10 cellular contexts compared by ENCODE assay signal in the genomic region with DNA sequence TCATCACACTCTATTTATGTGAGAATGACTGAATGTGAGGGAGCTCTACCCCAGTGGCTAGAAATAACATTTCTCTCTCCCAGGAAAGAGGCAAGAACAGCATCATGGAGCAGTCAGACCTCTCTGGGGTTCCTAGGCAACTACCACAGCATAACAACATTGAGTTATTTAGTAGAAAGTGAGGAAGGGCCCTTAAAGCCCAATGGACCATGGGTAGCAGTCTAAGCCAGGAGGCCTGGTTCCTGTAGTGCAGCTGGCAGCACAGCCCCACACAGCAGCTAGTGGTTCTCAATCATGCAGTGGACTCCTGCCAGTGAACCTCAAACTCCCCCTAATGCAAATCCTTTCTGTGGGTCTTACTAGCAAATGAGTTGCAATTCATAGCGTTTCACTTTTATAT. TPM values are rescaled to one million over a fixed set of nuclear protein-coding genes. Genes with fewer than 3 reads are reported as not detected.
DNase-seq lines count a peak whose midpoint lies in the region; ATAC-seq lines count a peak whose summit lies in the region.
"Had no signal": no experiment of that assay in that cellular context is flagged by ENCODE, and none has a peak within 500 bp of the region (broad histone marks: within the 10 kb centered on the region; RNA-seq: fewer than 3 reads in every experiment).

No MANE protein-coding gene starts in this region.

- peaks cover 0 to 2% (median 0%) of the 10 kb centered on the region in 8 donors for H3K9me3 Mint-ChIP-seq in CD4-positive, alpha-beta memory T cell
- H3K9me3 Mint-ChIP-seq in naive thymus-derived CD4-positive, alpha-beta T cell = peaks cover 0 to 2% (median 0%) of the 10 kb centered on the region in 11 donors

- POLR2A ChIA-PET in CD4-positive, alpha-beta memory T cell (lab: Charles Lee; ENCODE audit: partially characterized antibody) = interaction anchor here (0.7 to 4.9 kb wide), 6 partner anchors 13 to 252 kb away, joined by 3 to 64 read pairs (median 7); a partner anchor contains a TSS
- POLR2A ChIA-PET in naive thymus-derived CD4-positive, alpha-beta T cell (lab: Charles Lee) = interaction anchor here (0.6 to 2.6 kb wide), 12 partner anchors 9 to 252 kb away, joined by 3 to 10 read pairs (median 6); no protein-coding TSS in a partner anchor

- H3K9me3 ChIP-seq in CD4-positive, alpha-beta memory T cell (ENCODE audit: control insufficient read depth in 1 of 2, low read length in 2 of 2) = no peaks in the 10 kb centered on the region
- no peaks in the 10 kb centered on the region for H3K9me3 ChIP-seq in naive thymus-derived CD4-positive, alpha-beta T cell (ENCODE audit: control insufficient read depth in 2 of 3, low read length in 3 of 3)

- H3K27me3 ChIP-seq in CD4-positive, alpha-beta memory T cell (ENCODE audit: insufficient read depth, low read length) = no peaks in the 10 kb centered on the region
- no peaks in the 10 kb centered on the region for H3K27me3 ChIP-seq in naive thymus-derived CD4-positive, alpha-beta T cell (ENCODE audit: control insufficient read depth in 2 of 2, insufficient read depth in 2 of 2, low read length in 2 of 2)

- peak; percentile 32 to 63 (median 54) for DNase-seq in CD4-positive, alpha-beta memory T cell
- peak; percentile 40 for DNase-seq in activated T-cell treated with anti-CD3 and anti-CD28 coated beads, Interleukin-2, amount 50 U/mL, for 1 hour
- DNase-seq in naive thymus-derived CD4-positive, alpha-beta T cell = peak in 8 of 9 donors; percentile 30 to 68 (median 52)
- DNase-seq in NCI-H69 (lab: John Stamatoyannopoulos, UW) (no peak), H4 (ENCODE audit: low spot score) (no peak), NCI-H146 treated with DMSO at 0.1 percent for 48 hours (lab: John Stamatoyannopoulos, UW; ENCODE audit: unreplicated experiment) (no peak)
- DNase-seq: DMS 273 treated with DMSO at 0.1 percent for 48 hours, GOT3 had no signal

- intact Hi-C loops in CD4-positive, alpha-beta memory T cell (cut with micrococcal nuclease) = loop anchor here (5.0 kb wide), 2 partner anchors 44 to 104 kb away; no protein-coding TSS in a partner anchor
- intact Hi-C loops in naive thymus-derived CD4-positive, alpha-beta T cell (cut with micrococcal nuclease) = loop anchor here (1.0 to 5.0 kb wide), 9 partner anchors 22 to 479 kb away; a partner anchor contains a TSS

- ATAC-seq in HG02981 (IDR thresholded peaks at IDR 0.05; ENCODE audit: unreplicated experiment) (peak; percentile 78), GM21515 (IDR thresholded peaks at IDR 0.05; ENCODE audit: unreplicated experiment) (no peak)
- ATAC-seq in naive thymus-derived CD4-positive, alpha-beta T cell = peak; percentile 88

- CTCF ChIA-PET in CD4-positive, alpha-beta memory T cell (lab: Charles Lee; ENCODE audit: partially characterized antibody) = interaction anchor here (1.2 to 2.2 kb wide), 5 partner anchors 14 to 253 kb away, joined by 3 to 13 read pairs (median 11); a partner anchor contains a TSS
- CTCF ChIA-PET in naive thymus-derived CD4-positive, alpha-beta T cell (lab: Charles Lee) = interaction anchor here (1.0 to 2.1 kb wide), 6 partner anchors 13 to 180 kb away, joined by 3 to 13 read pairs (median 3); a partner anchor contains a TSS

- peaks cover 58% of the 10 kb centered on the region for H3K4me1 ChIP-seq in CD4-positive, alpha-beta memory T cell (ENCODE audit: insufficient read depth, low read length)
- H3K4me1 ChIP-seq in naive thymus-derived CD4-positive, alpha-beta T cell (ENCODE audit: control insufficient read depth in 2 of 2, insufficient read depth in 2 of 2, low read length in 2 of 2) = peaks cover 36 to 41% of the 10 kb centered on the region in 2 donors

- H3K36me3 Mint-ChIP-seq in CD4-positive, alpha-beta memory T cell = peaks cover 2 to 4% of the 10 kb centered on the region in 2 donors
- H3K36me3 Mint-ChIP-seq in naive thymus-derived CD4-positive, alpha-beta T cell = peaks cover 0 to 18% (median 4%) of the 10 kb centered on the region in 5 donors

- peak overlapping the region in 7 of 8 donors; percentile 31 to 76 (median 47) for H3K4me3 Mint-ChIP-seq in CD4-positive, alpha-beta memory T cell
- H3K4me3 Mint-ChIP-seq in naive thymus-derived CD4-positive, alpha-beta T cell = peak overlapping the region in 9 of 10 donors; percentile 47 to 81 (median 66)

- no peaks in the 10 kb centered on the region for H3K36me3 ChIP-seq in CD4-positive, alpha-beta memory T cell (ENCODE audit: insufficient read depth, low read length)
- no peaks in the 10 kb centered on the region for H3K36me3 ChIP-seq in naive thymus-derived CD4-positive, alpha-beta T cell (ENCODE audit: control insufficient read depth in 2 of 3, insufficient read depth in 3 of 3, low read length in 3 of 3)

- H3K27me3 Mint-ChIP-seq in CD4-positive, alpha-beta memory T cell = no peaks in the 10 kb centered on the region
- H3K27me3 Mint-ChIP-seq in naive thymus-derived CD4-positive, alpha-beta T cell = no peaks in the 10 kb centered on the region

- peaks cover 43 to 68% (median 54%) of the 10 kb centered on the region in 4 donors for H3K4me1 Mint-ChIP-seq in CD4-positive, alpha-beta memory T cell
- peaks cover 20 to 88% (median 75%) of the 10 kb centered on the region in 7 donors for H3K4me1 Mint-ChIP-seq in naive thymus-derived CD4-positive, alpha-beta T cell

- H3K27ac ChIP-seq in CD4-positive, alpha-beta memory T cell (ENCODE audit: low read depth, low read length) = peak overlapping the region; percentile 7
- peak overlapping the region; percentile 62 for H3K27ac ChIP-seq in naive thymus-derived CD4-positive, alpha-beta T cell (ENCODE audit: low read depth, low read length)

- H3K4me3 ChIP-seq in CD4-positive, alpha-beta memory T cell (ENCODE audit: low read length in 2 of 2) = no peak overlapping the region
- H3K4me3 ChIP-seq in naive thymus-derived CD4-positive, alpha-beta T cell (ENCODE audit: low read length) = peak overlapping the region; percentile 14

- H3K27ac Mint-ChIP-seq in CD4-positive, alpha-beta memory T cell = peak overlapping the region; percentile 68 to 92 (median 86)
- H3K27ac Mint-ChIP-seq in naive thymus-derived CD4-positive, alpha-beta T cell = peak overlapping the region; percentile 87 to 96 (median 92)

RNA-seq across cellular contexts. Expression of a gene that starts 55.3 kb away (rescaled TPM):
- total RNA-seq in CD4-positive, alpha-beta memory T cell = 10 to 100 TPM; 14.2 to 15.4 TPM
- 1 to 10 TPM; 4.0 to 6.2 TPM for polyA plus RNA-seq in CD4-positive, alpha-beta memory T cell
- 10 to 100 TPM in 2 of 5 experiments, 1 to 10 TPM in 3; 7.1 to 13.5 (median 9.9) TPM for total RNA-seq in naive thymus-derived CD4-positive, alpha-beta T cell
- polyA plus RNA-seq in naive thymus-derived CD4-positive, alpha-beta T cell = 1 to 10 TPM; 5.5 to 7.3 TPM
- 5.0 and 7.8 TPM in 2 replicates for total RNA-seq in H4 (2014; rRNA removed; shearing (Covaris generic))

Comparison
In these comparisons a context has a peak if more than half of its experiments do, and no peak if none do; other contexts are left out.
1. DNase-seq: peak in CD4-positive, alpha-beta memory T cell (5 of 5), activated T-cell treated with anti-CD3 and anti-CD28 coated beads, Interleukin-2, amount 50 U/mL, for 1 hour (single experiment) and naive thymus-derived CD4-positive, alpha-beta T cell (8 of 9); none in NCI-H69 (single experiment), H4 (single experiment) and NCI-H146 treated with DMSO at 0.1 percent for 48 hours (single experiment).